In the genomic region with DNA sequence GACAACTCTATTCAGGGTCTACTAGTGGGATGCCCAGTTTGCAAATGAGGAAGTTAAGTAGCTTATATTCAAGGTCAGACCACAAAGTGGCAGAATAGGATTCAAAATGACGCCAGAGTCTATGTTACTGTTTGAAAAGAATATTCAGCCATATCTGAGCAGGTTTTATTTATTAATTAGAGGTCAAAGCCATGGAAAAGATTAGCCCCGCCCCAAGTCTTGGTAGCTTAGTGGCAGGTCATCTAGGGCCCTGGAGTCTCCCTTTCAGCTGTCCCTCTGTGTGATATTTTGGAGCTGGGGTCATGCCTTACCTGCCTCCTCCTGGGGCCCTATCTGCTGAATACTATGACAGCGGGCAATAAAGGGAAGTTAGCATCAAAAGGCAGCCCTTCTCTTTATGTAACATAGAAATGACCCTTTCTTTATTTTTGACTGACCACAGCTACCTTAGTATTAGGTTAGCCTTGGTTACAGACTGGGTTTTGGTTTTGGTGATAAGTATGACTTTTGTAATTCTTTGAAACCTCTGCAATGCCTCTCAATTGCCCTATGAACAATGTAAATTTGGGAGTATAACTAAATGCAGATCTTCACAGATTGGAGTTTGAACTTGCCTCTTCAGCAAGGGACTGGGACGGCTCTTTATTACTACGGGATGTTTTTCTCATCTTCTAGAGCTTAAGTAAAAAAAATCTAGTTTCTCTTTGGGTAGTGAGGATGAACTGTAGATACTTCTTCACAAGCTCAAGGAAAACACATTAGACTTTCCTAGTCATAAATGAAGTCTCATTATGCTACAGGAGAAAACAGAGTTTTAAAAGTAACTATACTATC, we compare ENCODE assay signal across 10 cellular contexts.
DNase-seq lines count a peak whose midpoint lies in the region; ATAC-seq and TF ChIP-seq lines count a peak whose summit lies in the region.
"Had no signal": no experiment of that assay in that cellular context is flagged by ENCODE, and none has a peak within 500 bp of the region (broad histone marks: within the 10 kb centered on the region; RNA-seq: fewer than 3 reads in every experiment).

No MANE protein-coding gene starts in this region.

- DNase-seq in NAMALWA (ENCODE audit: low spot score): peak; percentile 81
- no peak for DNase-seq in cerebellar cortex (ENCODE audit: low spot score)
- no peak for DNase-seq in DMS79 (lab: John Stamatoyannopoulos, UW)
- no peak for DNase-seq in lower leg skin (ENCODE audit: low spot score in 2 of 2)
- no peak for DNase-seq in AG08396 (ENCODE audit: low spot score)
- DNase-seq: pancreas had no signal

- no peak for TF ChIP-seq CTCF in lower leg skin (IDR thresholded peaks at IDR 0.05)

- no peak overlapping the region for H3K4me3 ChIP-seq in lower leg skin (ENCODE audit: low read depth, poor library complexity, severe bottlenecking)
- H3K4me3 ChIP-seq: pancreas, thoracic aorta had no signal

- peak; percentile 33 for ATAC-seq in GM18498 (IDR thresholded peaks at IDR 0.05; ENCODE audit: unreplicated experiment)
- ATAC-seq in GM21786 (IDR thresholded peaks at IDR 0.05; ENCODE audit: unreplicated experiment): peak; percentile 40
- ATAC-seq in esophagus mucosa: peak; percentile 18

- TF ChIP-seq POLR2A in lower leg skin (IDR thresholded peaks at IDR 0.05): no peak

- intact Hi-C loops in lower leg skin (cut with DNase I; ENCODE audit: low total_unique reads): no loop called here

- WGBS in lower leg skin, 2 donors: 81 to 83% methylated on average over 5 of the region's 5 CpGs
